ENCODE assay signal across 21 cellular contexts in the genomic region with DNA sequence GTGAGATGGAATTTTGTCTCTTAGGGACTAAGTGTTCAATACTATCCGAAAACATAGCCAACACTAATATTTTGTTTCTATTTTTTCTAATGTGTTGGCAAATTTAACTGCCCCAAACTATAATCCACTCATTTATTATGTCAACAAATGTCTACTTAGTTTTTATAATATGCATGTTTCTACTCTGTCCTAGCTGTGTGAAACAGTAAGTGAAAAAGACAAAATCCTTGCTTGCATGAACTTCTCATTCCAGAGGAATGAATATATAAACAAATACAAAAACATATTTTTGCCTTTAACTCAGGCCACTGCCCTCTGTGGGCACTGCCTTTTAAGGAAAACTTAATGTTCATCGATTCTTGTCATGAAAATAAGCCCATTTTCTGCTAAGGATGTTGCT.
DNase-seq lines count a peak whose midpoint lies in the region; ATAC-seq and TF ChIP-seq lines count a peak whose summit lies in the region.
"Had no signal": no experiment of that assay in that cellular context is flagged by ENCODE, and none has a peak within 500 bp of the region (broad histone marks: within the 10 kb centered on the region; RNA-seq: fewer than 3 reads in every experiment).

No MANE protein-coding gene starts in this region.

- H3K9me3 ChIP-seq in fibroblast of lung (ENCODE audit: control insufficient read depth, insufficient read depth, low read depth, low read length) (no peaks in the 10 kb centered on the region), smooth muscle cell (replicated peaks; ENCODE audit: low read depth) (no peaks in the 10 kb centered on the region), lower lobe of right lung (no peaks in the 10 kb centered on the region)
- H3K9me3 ChIP-seq: BE2C, HAP-1 had no signal

- intact Hi-C loops in lower lobe of right lung (cut with DNase I): no loop called here

- H3K4me1 Mint-ChIP-seq in activated T-cell treated with anti-CD3 and anti-CD28 coated beads, Interleukin-2, amount 50 U/mL, for 4 hours (ENCODE audit: low read depth): no peaks in the 10 kb centered on the region
- H3K4me1 Mint-ChIP-seq: CD4-positive, CD25-positive, alpha-beta regulatory T cell had no signal

- no peak overlapping the region for H3K4me3 Mint-ChIP-seq in activated T-cell treated with anti-CD3 and anti-CD28 coated beads, Interleukin-2, amount 50 U/mL, for 4 hours
- H3K4me3 Mint-ChIP-seq: CD4-positive, CD25-positive, alpha-beta regulatory T cell had no signal

- H3K9ac ChIP-seq in fibroblast of lung (ENCODE audit: insufficient read depth, low read length) (no peak overlapping the region), smooth muscle cell (ENCODE audit: low read depth) (no peak overlapping the region)

- H3K4me1 ChIP-seq in fibroblast of lung (ENCODE audit: control insufficient read depth, extremely low read depth, insufficient read depth, low read length) (no peaks in the 10 kb centered on the region), smooth muscle cell (ENCODE audit: low read depth) (no peaks in the 10 kb centered on the region), lower lobe of right lung (no peaks in the 10 kb centered on the region)
- H3K4me1 ChIP-seq: BE2C, Caco-2, HAP-1 had no signal

- H3K36me3 ChIP-seq in fibroblast of lung (ENCODE audit: control insufficient read depth, insufficient read depth, low read length) (no peaks in the 10 kb centered on the region), smooth muscle cell (ENCODE audit: low read depth) (no peaks in the 10 kb centered on the region), lower lobe of right lung (no peaks in the 10 kb centered on the region)
- H3K36me3 ChIP-seq: BE2C, HAP-1 had no signal

- H4K20me1 ChIP-seq in fibroblast of lung (ENCODE audit: control insufficient read depth, extremely low read depth, insufficient read depth, low read length) (no peaks in the 10 kb centered on the region), smooth muscle cell (ENCODE audit: low read depth) (no peaks in the 10 kb centered on the region)

- DNase-seq in LHCN-M2 (ENCODE audit: low read depth): peak; percentile 0
- peak; percentile 27 for DNase-seq in astrocyte of the spinal cord (ENCODE audit: low read depth, low spot score)
- peak; percentile 45 to 89 for DNase-seq in fibroblast of lung (ENCODE audit: low read depth in 2 of 2)
- no peak for DNase-seq in smooth muscle cell (lab: John Stamatoyannopoulos, UW; ENCODE audit: unreplicated experiment)
- DNase-seq in lower lobe of right lung: no peak
- DNase-seq in activated T-cell treated with anti-CD3 and anti-CD28 coated beads, Interleukin-2, amount 50 U/mL, for 4 hours: no peak
- no peak for DNase-seq in globus pallidus (ENCODE audit: low spot score)
- DNase-seq: BE2C; Caco-2; CD4-positive, CD25-positive, alpha-beta regulatory T cell; GDM1; NCI-H1417 treated with DMSO at 0.1 percent for 48 hours; NCI-H187 treated with DMSO at 0.1 percent for 48 hours; NCI-H226; NCI-H524; PC-9; SIG-M5 had no signal

- no peak overlapping the region for H2AFZ ChIP-seq in fibroblast of lung (ENCODE audit: low read length)
- peak overlapping the region; percentile 66 for H2AFZ ChIP-seq in smooth muscle cell (ENCODE audit: low read depth)
- H2AFZ ChIP-seq: PC-9 had no signal

- H3K4me2 ChIP-seq in fibroblast of lung (ENCODE audit: extremely low read depth, insufficient read depth, low read length): no peak overlapping the region
- peak overlapping the region; percentile 3 for H3K4me2 ChIP-seq in smooth muscle cell
- H3K4me2 ChIP-seq: PC-9 had no signal

- no peaks in the 10 kb centered on the region for H3K27me3 ChIP-seq in fibroblast of lung (ENCODE audit: control insufficient read depth, insufficient read depth, low read length)
- no peaks in the 10 kb centered on the region for H3K27me3 ChIP-seq in smooth muscle cell (ENCODE audit: low read depth)
- H3K27me3 ChIP-seq in lower lobe of right lung (ENCODE audit: low read depth): no peaks in the 10 kb centered on the region
- H3K27me3 ChIP-seq: BE2C had no signal

- H3K36me3 Mint-ChIP-seq in activated T-cell treated with anti-CD3 and anti-CD28 coated beads, Interleukin-2, amount 50 U/mL, for 4 hours (ENCODE audit: insufficient read depth): no peaks in the 10 kb centered on the region
- H3K36me3 Mint-ChIP-seq: CD4-positive, CD25-positive, alpha-beta regulatory T cell had no signal

- WGBS in smooth muscle cell (ENCODE audit: low lambda C conversion rate): 87% methylated on average over 2 of the region's 2 CpGs

- ATAC-seq in HG02852 (IDR thresholded peaks at IDR 0.05; ENCODE audit: unreplicated experiment) (no peak), lower lobe of right lung (no peak)
- ATAC-seq in activated T-cell treated with anti-CD3 and anti-CD28 coated beads, Interleukin-2, amount 50 U/mL, for 4 hours: no peak
- ATAC-seq: K562 had no signal

- no peaks in the 10 kb centered on the region for H3K27me3 Mint-ChIP-seq in activated T-cell treated with anti-CD3 and anti-CD28 coated beads, Interleukin-2, amount 50 U/mL, for 4 hours (ENCODE audit: low read depth)
- H3K27me3 Mint-ChIP-seq: CD4-positive, CD25-positive, alpha-beta regulatory T cell had no signal

- H3K79me2 ChIP-seq in fibroblast of lung (ENCODE audit: control insufficient read depth, insufficient read depth, low read length) (no peaks in the 10 kb centered on the region), smooth muscle cell (ENCODE audit: low read depth) (no peaks in the 10 kb centered on the region)

- H3K4me3 ChIP-seq in astrocyte of the spinal cord (ENCODE audit: low read depth, low read length): no peak overlapping the region
- H3K4me3 ChIP-seq in fibroblast of lung (replicated peaks in 1 of 4; ENCODE audit: control extremely low read depth in 1 of 4, insufficient read depth in 1 of 4, low read depth in 3 of 4, low read length in 4 of 4): no peak overlapping the region
- H3K4me3 ChIP-seq in smooth muscle cell: no peak overlapping the region
- H3K4me3 ChIP-seq in lower lobe of right lung: no peak overlapping the region
- H3K4me3 ChIP-seq: HAP-1, K562, PC-9 had no signal

- TF ChIP-seq CTCF in astrocyte of the spinal cord (IDR thresholded peaks at IDR 0.05; ENCODE audit: low read depth, low read length): no peak
- peak in 1 of 2 donors; percentile 14 for TF ChIP-seq CTCF in fibroblast of lung (conservative IDR thresholded peaks at IDR 0.05 in 1 of 2, IDR thresholded peaks at IDR 0.05 in 1 of 2; ENCODE audit: low read depth in 1 of 2, low read length in 2 of 2)
- TF ChIP-seq CTCF in smooth muscle cell (IDR thresholded peaks at IDR 0.05; ENCODE audit: borderline replicate concordance, insufficient read depth, poor library complexity, severe bottlenecking): no peak
- TF ChIP-seq CTCF in lower lobe of right lung (IDR thresholded peaks at IDR 0.05): no peak

- in situ Hi-C loops in astrocyte of the spinal cord (cut with HindIII; ENCODE audit: low sequenced_read_pairs): no loop called here

- no peak overlapping the region for H3K27ac ChIP-seq in fibroblast of lung (ENCODE audit: insufficient read depth, low read length)
- peak overlapping the region; percentile 12 for H3K27ac ChIP-seq in smooth muscle cell (ENCODE audit: low read depth)
- H3K27ac ChIP-seq in lower lobe of right lung: no peak overlapping the region
- H3K27ac ChIP-seq: PC-9, RWPE1 had no signal

- H3F3A ChIP-seq in smooth muscle cell (ENCODE audit: low read depth): no peaks in the 10 kb centered on the region

- no peaks in the 10 kb centered on the region for H3K9me3 Mint-ChIP-seq in activated T-cell treated with anti-CD3 and anti-CD28 coated beads, Interleukin-2, amount 50 U/mL, for 4 hours

Comparison
In these comparisons a context has a peak if more than half of its experiments do, and no peak if none do; other contexts are left out.
1. DNase-seq: peak in LHCN-M2 (single experiment), astrocyte of the spinal cord (single experiment) and fibroblast of lung (2 of 2); none in smooth muscle cell (single experiment), lower lobe of right lung (single experiment), activated T-cell treated with anti-CD3 and anti-CD28 coated beads, Interleukin-2, amount 50 U/mL, for 4 hours (single experiment) and globus pallidus (single experiment).